Comparison of ENCODE assay signal across 20 cellular contexts in genomic region chr17:14840616-14841231, GRCh38.
A peak's percentile ranks its signal among the peaks of the same experiment; 100 is the strongest.
DNase-seq lines count a peak whose midpoint lies in the region; ATAC-seq and TF ChIP-seq lines count a peak whose summit lies in the region.
"Had no signal": no experiment of that assay in that cellular context is flagged by ENCODE, and none has a peak within 500 bp of the region (broad histone marks: within the 10 kb centered on the region; RNA-seq: fewer than 3 reads in every experiment).

No MANE protein-coding gene starts in this region.

- H3K79me1 ChIP-seq in IMR-90 (ENCODE audit: low read depth in 1 of 2, low read length in 2 of 2) = no peaks in the 10 kb centered on the region

- no peak for TF ChIP-seq POLR2A in IMR-90 (IDR thresholded peaks at IDR 0.05; ENCODE audit: low read depth, low read length)

- H3K27ac ChIP-seq in IMR-90 (ENCODE audit: insufficient read depth, low read length) (peak overlapping the region; percentile 98), left ventricle myocardium inferior (replicated peaks) (no peak overlapping the region)
- H3K27ac ChIP-seq: SJCRH30, tibial artery had no signal

- H3K27me3 ChIP-seq in IMR-90 (ENCODE audit: control insufficient read depth, insufficient read depth, low read length) = no peaks in the 10 kb centered on the region
- peaks cover 17% of the 10 kb centered on the region for H3K27me3 ChIP-seq in left ventricle myocardium inferior (ENCODE audit: low read depth)
- H3K27me3 ChIP-seq: SJCRH30, tibial artery had no signal

- H3K9me1 ChIP-seq in IMR-90 (ENCODE audit: insufficient read depth, low read length) = peaks cover 8% of the 10 kb centered on the region

- 0 out of 3 replicates have a peak overlapping the region, but pooled peaks have one; percentile 92 for H2BK15ac ChIP-seq in IMR-90 (ENCODE audit: low read depth, low read length)

- H3K4me3 ChIP-seq in AG04449 (ENCODE audit: low read depth, low read length) (no peak overlapping the region), IMR-90 (ENCODE audit: insufficient read depth, low read depth, low read length) (no peak overlapping the region), choroid plexus epithelial cell (ENCODE audit: low read depth, low read length) (no peak overlapping the region), left ventricle myocardium inferior (no peak overlapping the region), mucosa of descending colon (no peak overlapping the region)
- H3K4me3 ChIP-seq: SJCRH30, tibial artery had no signal

- H3K56ac ChIP-seq in IMR-90 (ENCODE audit: extremely low read depth, insufficient read depth, low read length) = peak overlapping the region; percentile 84; the same call in 1 of the 2 replicates

- H3K4me2 ChIP-seq in IMR-90 (ENCODE audit: low read depth, low read length) = peak overlapping the region; percentile 81; the same call in 1 of the 2 replicates

- intact Hi-C loops in IMR-90 (cut with micrococcal nuclease) = no loop called here
- intact Hi-C loops in left ventricle myocardium inferior (cut with micrococcal nuclease) = no loop called here
- intact Hi-C loops in mucosa of descending colon (cut with DNase I, micrococcal nuclease) = no loop called here

- DNase-seq in AG04449 (ENCODE audit: low read depth, low spot score) (peak; percentile 73), IMR-90 (peak; percentile 84), choroid plexus epithelial cell (ENCODE audit: low read depth) (peak; percentile 87), iris pigment epithelial cell (ENCODE audit: low read depth) (peak; percentile 87), DMS 273 treated with DMSO at 0.1 percent for 48 hours (lab: John Stamatoyannopoulos, UW) (no peak), left ventricle myocardium inferior (no peak), mucosa of descending colon (no peak), SIG-M5 treated with dmso at 0.1 percent for 504 hours (lab: John Stamatoyannopoulos, UW; ENCODE audit: unreplicated experiment) (no peak)
- DNase-seq: activated CD8-positive, alpha-beta memory T cell treated with anti-CD3 and anti-CD28 coated beads for 24 hours; caudate nucleus; CD4-positive, alpha-beta memory T cell; DND-41; foreskin melanocyte; H7; Karpas-422; NCI-H526; nephron progenitor cell; SJCRH30; tibial artery had no signal

- peak; percentile 73 for ATAC-seq in IMR-90 (ENCODE audit: low read depth)
- no peak for ATAC-seq in mucosa of descending colon
- ATAC-seq: stimulated activated effector memory CD8-positive, alpha-beta T cell treated with anti-CD3 and anti-CD28 coated beads, Interleukin-12 subunit alpha, Interleukin-12 subunit beta, amount 100 ng/mL, for 72 hours had no signal

- TF ChIP-seq CTCF in AG04449 (IDR thresholded peaks at IDR 0.05; ENCODE audit: insufficient read depth, low read length, missing control alignments) (no peak), IMR-90 (conservative IDR thresholded peaks at IDR 0.05; ENCODE audit: low read depth, low read length) (no peak), choroid plexus epithelial cell (conservative IDR thresholded peaks at IDR 0.05; ENCODE audit: low read depth, low read length) (no peak), left ventricle myocardium inferior (IDR thresholded peaks at IDR 0.05; ENCODE audit: borderline replicate concordance) (no peak), mucosa of descending colon (IDR thresholded peaks at IDR 0.05) (no peak)

- dilution Hi-C loops in IMR-90 (cut with HindIII; ENCODE audit: low sequenced_read_pairs, unreplicated experiment) = no loop called here

- BruUV-seq in IMR-90 (replicated peaks; lab: Mats Ljungman, UMichigan) = no TSS peak

- peak overlapping the region; percentile 98; the same call in 1 of the 2 replicates for H2BK20ac ChIP-seq in IMR-90 (ENCODE audit: low read depth, low read length)

- no peak overlapping the region for H2AK5ac ChIP-seq in IMR-90 (ENCODE audit: low read depth, low read length)

- H2AK9ac ChIP-seq in IMR-90 (replicated peaks; ENCODE audit: low read depth, low read length, poor library complexity) = no peak overlapping the region

- peak overlapping the region; percentile 98 for H2BK120ac ChIP-seq in IMR-90 (ENCODE audit: low read depth, low read length)

- H3K4me1 ChIP-seq in IMR-90 (ENCODE audit: control insufficient read depth, insufficient read depth, low read length) (peaks cover 10% of the 10 kb centered on the region), left ventricle myocardium inferior (no peaks in the 10 kb centered on the region), mucosa of descending colon (ENCODE audit: low read depth) (no peaks in the 10 kb centered on the region)
- H3K4me1 ChIP-seq: tibial artery had no signal

- peak overlapping the region; percentile 98 for H2BK5ac ChIP-seq in IMR-90 (ENCODE audit: low read depth, low read length, poor library complexity, severe bottlenecking)

- CTCF ChIA-PET in AG04449 (lab: Yijun Ruan, JAX) (interaction anchor here (1.0 kb wide), 1 partner anchor 10 kb away, joined by 4 read pairs; no protein-coding TSS in a partner anchor), IMR-90 (lab: Yijun Ruan, JAX) (no interaction called here)

- H3K36me3 ChIP-seq in IMR-90 (ENCODE audit: control insufficient read depth, insufficient read depth, low read length) (no peaks in the 10 kb centered on the region), left ventricle myocardium inferior (no peaks in the 10 kb centered on the region), mucosa of descending colon (ENCODE audit: low read depth) (no peaks in the 10 kb centered on the region)
- H3K36me3 ChIP-seq: SJCRH30, tibial artery had no signal

- H3K14ac ChIP-seq in IMR-90 (replicated peaks; ENCODE audit: low read depth, low read length) = 0 out of 2 replicates have a peak overlapping the region, but pooled peaks have one; percentile 17

- H4K91ac ChIP-seq in IMR-90 (ENCODE audit: insufficient read depth, low read depth, low read length) = no peak overlapping the region

- H3K18ac ChIP-seq in IMR-90 (ENCODE audit: low read depth, low read length) = peak overlapping the region; percentile 100

- no peak overlapping the region for H2AFZ ChIP-seq in IMR-90 (replicated peaks; ENCODE audit: low read length, poor library complexity)

- H4K20me1 ChIP-seq in IMR-90 (ENCODE audit: insufficient read depth, low read length) = no peaks in the 10 kb centered on the region

- no CpG with 5 or more reads among the region's 3 CpGs for WGBS in IMR-90 (ENCODE audit: extremely low coverage in 2 of 2, insufficient read length in 1 of 2), 2 experiments

- H3K4ac ChIP-seq in IMR-90 (ENCODE audit: low read depth, low read length) = 0 out of 2 replicates have a peak overlapping the region, but pooled peaks have one; percentile 21

- H4K5ac ChIP-seq in IMR-90 (ENCODE audit: low read depth, low read length) = peak overlapping the region; percentile 100

- POLR2A ChIA-PET in AG04449 (lab: Yijun Ruan, JAX) = no interaction called here
- POLR2A ChIA-PET in IMR-90 (lab: Charles Lee; ENCODE audit: unreplicated experiment) = no interaction called here

- no peak overlapping the region for H3K23ac ChIP-seq in IMR-90 (ENCODE audit: low read depth, low read length)

- TF ChIP-seq RAD21 in IMR-90 (IDR thresholded peaks at IDR 0.05; ENCODE audit: low read length) = no peak

- in situ Hi-C loops in IMR-90 (cut with MboI; ENCODE audit: low sequenced_read_pairs) = loop anchor here (10.0 kb wide), 1 partner anchor 106 kb away; no protein-coding TSS in a partner anchor

- H3K9ac ChIP-seq in IMR-90 (ENCODE audit: low read depth, low read length) = no peak overlapping the region

- H3K9me3 ChIP-seq in IMR-90 (ENCODE audit: control insufficient read depth, insufficient read depth, low read length) (peaks cover 6% of the 10 kb centered on the region), left ventricle myocardium inferior (replicated peaks) (peaks cover 5% of the 10 kb centered on the region), mucosa of descending colon (peaks cover 4% of the 10 kb centered on the region)
- H3K9me3 ChIP-seq: tibial artery had no signal

- peak overlapping the region; percentile 70 to 93 for H4K8ac ChIP-seq in IMR-90 (ENCODE audit: low read depth in 2 of 2, low read length in 2 of 2)

TF ChIP-seq in IMR-90, 13 proteins besides CTCF, POLR2A, EP300 and RAD21:
- TF ChIP-seq NFE2L2 (IDR thresholded peaks at IDR 0.05; ENCODE audit: low read depth, low read length) = no peak
- TF ChIP-seq BHLHE40 (IDR thresholded peaks at IDR 0.05; ENCODE audit: low read depth, low read length) = no peak
- TF ChIP-seq FOS (IDR thresholded peaks at IDR 0.05; ENCODE audit: low read depth, low read length) = no peak
- TF ChIP-seq SMC3 (IDR thresholded peaks at IDR 0.05; ENCODE audit: low read depth, low read length) = no peak
- TF ChIP-seq MAZ (IDR thresholded peaks at IDR 0.05; ENCODE audit: borderline replicate concordance, low read depth, low read length) = no peak
- TF ChIP-seq CHD1 (IDR thresholded peaks at IDR 0.05; ENCODE audit: low read depth, low read length) = no peak
- no peak for TF ChIP-seq RCOR1 (IDR thresholded peaks at IDR 0.05; ENCODE audit: insufficient replicate concordance, low read length)
- TF ChIP-seq CEBPB (IDR thresholded peaks at IDR 0.05; ENCODE audit: low read depth, low read length) = no peak
- TF ChIP-seq MAFK (IDR thresholded peaks at IDR 0.05; ENCODE audit: low read depth, low read length) = no peak
- no peak for TF ChIP-seq MXI1 (IDR thresholded peaks at IDR 0.05; ENCODE audit: borderline replicate concordance, low read depth, low read length)
- TF ChIP-seq, protein P1, sequence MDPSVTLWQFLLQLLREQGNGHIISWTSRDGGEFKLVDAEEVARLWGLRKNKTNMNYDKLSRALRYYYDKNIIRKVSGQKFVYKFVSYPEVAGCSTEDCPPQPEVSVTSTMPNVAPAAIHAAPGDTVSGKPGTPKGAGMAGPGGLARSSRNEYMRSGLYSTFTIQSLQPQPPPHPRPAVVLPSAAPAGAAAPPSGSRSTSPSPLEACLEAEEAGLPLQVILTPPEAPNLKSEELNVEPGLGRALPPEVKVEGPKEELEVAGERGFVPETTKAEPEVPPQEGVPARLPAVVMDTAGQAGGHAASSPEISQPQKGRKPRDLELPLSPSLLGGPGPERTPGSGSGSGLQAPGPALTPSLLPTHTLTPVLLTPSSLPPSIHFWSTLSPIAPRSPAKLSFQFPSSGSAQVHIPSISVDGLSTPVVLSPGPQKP (IDR thresholded peaks at IDR 0.05; ENCODE audit: borderline replicate concordance, low read depth, low read length) = no peak
- TF ChIP-seq, protein P2, sequence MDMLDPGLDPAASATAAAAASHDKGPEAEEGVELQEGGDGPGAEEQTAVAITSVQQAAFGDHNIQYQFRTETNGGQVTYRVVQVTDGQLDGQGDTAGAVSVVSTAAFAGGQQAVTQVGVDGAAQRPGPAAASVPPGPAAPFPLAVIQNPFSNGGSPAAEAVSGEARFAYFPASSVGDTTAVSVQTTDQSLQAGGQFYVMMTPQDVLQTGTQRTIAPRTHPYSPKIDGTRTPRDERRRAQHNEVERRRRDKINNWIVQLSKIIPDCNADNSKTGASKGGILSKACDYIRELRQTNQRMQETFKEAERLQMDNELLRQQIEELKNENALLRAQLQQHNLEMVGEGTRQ (IDR thresholded peaks at IDR 0.05; ENCODE audit: low read depth, low read length) = no peak
- TF ChIP-seq RFX5 (IDR thresholded peaks at IDR 0.05; ENCODE audit: low read depth, low read length) = no peak

Comparison
In these comparisons a context has a peak if more than half of its experiments do, and no peak if none do; other contexts are left out.
1. DNase-seq: peak in AG04449 (single experiment), IMR-90 (single experiment), choroid plexus epithelial cell (single experiment) and iris pigment epithelial cell (single experiment); none in DMS 273 treated with DMSO at 0.1 percent for 48 hours (single experiment), left ventricle myocardium inferior (single experiment), mucosa of descending colon (0 of 3) and SIG-M5 treated with dmso at 0.1 percent for 504 hours (single experiment).